In genomic region chr21:40053007-40053406, GRCh38 we compare ENCODE assay signal across 16 cellular contexts.
A peak's percentile ranks its signal among the peaks of the same experiment; 100 is the strongest.
DNase-seq lines count a peak whose midpoint lies in the region; ATAC-seq, FAIRE-seq and TF ChIP-seq lines count a peak whose summit lies in the region.
"Had no signal": no experiment of that assay in that cellular context is flagged by ENCODE, and none has a peak within 500 bp of the region (broad histone marks: within the 10 kb centered on the region; RNA-seq: fewer than 3 reads in every experiment).

No MANE protein-coding gene starts in this region.

- intact Hi-C loops in head of caudate nucleus (cut with DNase I), result no loop called here
- intact Hi-C loops in posterior cingulate gyrus (cut with DNase I), result no loop called here
- intact Hi-C loops in kidney (cut with DNase I), result no loop called here

- peaks cover 0 to 2% of the 10 kb centered on the region in 2 donors for H3K4me1 ChIP-seq in kidney (ENCODE audit: control insufficient read depth in 1 of 2, insufficient read depth in 1 of 2, low read depth in 1 of 2, low read length in 2 of 2)

- DNase-seq in AG10803 (ENCODE audit: low read depth) (peak; percentile 59), NCI-H82 (lab: John Stamatoyannopoulos, UW) (peak; percentile 34), head of caudate nucleus (peak in 35 of 42 donors; percentile 24 to 81 (median 52)), posterior cingulate gyrus (peak in 9 of 10 donors; percentile 39 to 93 (median 55)), kidney (no peak), HuH-7.5 (ENCODE audit: low spot score) (no peak)
- DNase-seq: ACHN; activated CD4-positive, alpha-beta T cell treated with anti-CD3 and anti-CD28 coated beads, Interleukin-2, amount 50 U/mL, for 4 hours; activated gamma-delta T cell treated with Interleukin-2 at 50 U/mL for 16 hours; mesenchymal stem cell; PC-3 had no signal

- H3K4me3 ChIP-seq in AG10803 (ENCODE audit: low read length) (no peak overlapping the region), kidney (ENCODE audit: low read length in 2 of 2) (no peak overlapping the region)

- no peaks in the 10 kb centered on the region for H3K9me3 ChIP-seq in kidney (ENCODE audit: control insufficient read depth in 1 of 2, low read length in 2 of 2)

- H3K27ac ChIP-seq in kidney (ENCODE audit: low read depth in 2 of 2, low read length in 2 of 2), result no peak overlapping the region

- TF ChIP-seq CTCF in AG10803 (conservative IDR thresholded peaks at IDR 0.05; ENCODE audit: low read length) (no peak), kidney (IDR thresholded peaks at IDR 0.05; ENCODE audit: borderline replicate concordance, extremely low read depth, insufficient read depth) (no peak)

- ATAC-seq in GM19328 (IDR thresholded peaks at IDR 0.05; ENCODE audit: unreplicated experiment) (no peak), HG03025 (IDR thresholded peaks at IDR 0.05; ENCODE audit: low FRiP score, unreplicated experiment) (no peak)
- ATAC-seq: HCT116, PC-3 had no signal

- no peak for FAIRE-seq in kidney (lab: Jason Lieb, UNC)
- FAIRE-seq: frontal cortex, GM12891 had no signal

- no peak overlapping the region for H3K9ac ChIP-seq in kidney (ENCODE audit: low read length in 2 of 2)

- H3K36me3 ChIP-seq in kidney (ENCODE audit: control insufficient read depth in 1 of 2, insufficient read depth in 2 of 2, low read length in 2 of 2), result no peaks in the 10 kb centered on the region

Comparison
In these comparisons a context has a peak if more than half of its experiments do, and no peak if none do; other contexts are left out.
1. DNase-seq: peak in AG10803 (single experiment), NCI-H82 (single experiment), head of caudate nucleus (35 of 42) and posterior cingulate gyrus (9 of 10); none in kidney (single experiment) and HuH-7.5 (single experiment).